ENCODE assay signal across 8 cellular contexts in genomic region chr7:157875230-157876179, GRCh38.
DNase-seq lines count a peak whose midpoint lies in the region; ATAC-seq and TF ChIP-seq lines count a peak whose summit lies in the region.

No MANE protein-coding gene starts in this region.

- CTCF ChIA-PET in CD4-positive, alpha-beta T cell (lab: Charles Lee) = no interaction called here

- peak overlapping the region; percentile 87 for H3K27ac Mint-ChIP-seq in CD4-positive, alpha-beta T cell

- H3K4me1 Mint-ChIP-seq in CD4-positive, alpha-beta T cell (ENCODE audit: low read depth) = peaks cover 37% of the 10 kb centered on the region

- no peaks in the 10 kb centered on the region for H3K9me3 ChIP-seq in CD4-positive, alpha-beta T cell (ENCODE audit: control insufficient read depth, low read length)
- no peaks in the 10 kb centered on the region for H3K9me3 ChIP-seq in MG63

- POLR2A ChIA-PET in CD4-positive, alpha-beta T cell (lab: Charles Lee) = interaction anchor here (0.6 kb wide), 1 partner anchor 50 kb away, joined by 3 read pairs; no protein-coding TSS in a partner anchor

- peak overlapping the region; percentile 1 for H3K27ac ChIP-seq in CD4-positive, alpha-beta T cell (ENCODE audit: low read depth, low read length)

- H3K9me3 Mint-ChIP-seq in CD4-positive, alpha-beta T cell = no peaks in the 10 kb centered on the region

- peak overlapping the region; percentile 87 for H3K4me3 Mint-ChIP-seq in CD4-positive, alpha-beta T cell

- no peaks in the 10 kb centered on the region for H3K27me3 ChIP-seq in CD4-positive, alpha-beta T cell (ENCODE audit: control insufficient read depth, insufficient read depth, low read length)
- H3K27me3 ChIP-seq in MG63 = no peaks in the 10 kb centered on the region

- ATAC-seq in CD4-positive, alpha-beta T cell (ENCODE audit: poor library complexity) = peak; percentile 80
- ATAC-seq in GM18511 (IDR thresholded peaks at IDR 0.05; ENCODE audit: unreplicated experiment) = no peak
- ATAC-seq in GM18858 (IDR thresholded peaks at IDR 0.05; ENCODE audit: unreplicated experiment) = no peak

- H3K4me3 ChIP-seq in MG63 = no peak overlapping the region

- no peaks in the 10 kb centered on the region for H3K27me3 Mint-ChIP-seq in CD4-positive, alpha-beta T cell

- no peaks in the 10 kb centered on the region for H3K36me3 Mint-ChIP-seq in CD4-positive, alpha-beta T cell (ENCODE audit: low read depth)

- no peaks in the 10 kb centered on the region for H3K36me3 ChIP-seq in MG63

- peak; percentile 20 to 70 (median 48) for DNase-seq in CD4-positive, alpha-beta T cell
- DNase-seq in MG63 (peak; percentile 11), head of caudate nucleus (peak in 31 of 42 donors; percentile 24 to 74 (median 44)), NCI-H774 (lab: John Stamatoyannopoulos, UW) (no peak)
- DNase-seq in activated CD4-positive, alpha-beta T cell treated with anti-CD3 and anti-CD28 coated beads, Interleukin-2, amount 50 U/mL, for 4 hours = peak; percentile 46 to 49
- peak; percentile 34 to 53 for DNase-seq in stimulated activated CD4-positive, alpha-beta T cell treated with anti-CD3 and anti-CD28 coated beads, Interleukin-4, amount 100 ng/mL, for 48 hours (ENCODE audit: low read depth in 2 of 2)

- intact Hi-C loops in CD4-positive, alpha-beta T cell (cut with DNase I, micrococcal nuclease) = loop anchor here in 1 of 2 experiments (1.0 to 10.0 kb wide), 3 partner anchors 241 to 442 kb away; no protein-coding TSS in a partner anchor
- intact Hi-C loops in head of caudate nucleus (cut with DNase I) = loop anchor here (10.0 kb wide), 1 partner anchor 441 kb away; no protein-coding TSS in a partner anchor

- TF ChIP-seq CTCF in CD4-positive, alpha-beta T cell (IDR thresholded peaks at IDR 0.05) = peak; percentile 73
